Comparison of ENCODE assay signal across 9 cellular contexts in genomic region chr10:30534465-30535144, GRCh38.
DNase-seq lines count a peak whose midpoint lies in the region; ATAC-seq, FAIRE-seq and TF ChIP-seq lines count a peak whose summit lies in the region.
"Had no signal": no experiment of that assay in that cellular context is flagged by ENCODE, and none has a peak within 500 bp of the region (broad histone marks: within the 10 kb centered on the region; RNA-seq: fewer than 3 reads in every experiment).

No MANE protein-coding gene starts in this region.

- H3K4me2 ChIP-seq in osteoblast (ENCODE audit: insufficient read depth, low read length) = no peak overlapping the region

- peak; percentile 46 for DNase-seq in HT1080 (ENCODE audit: low read depth)
- peak; percentile 80 for DNase-seq in RPMI8226
- peak; percentile 44 for DNase-seq in activated effector memory CD4-positive, alpha-beta T cell treated with Interleukin-2 at 50 U/mL for 16 hours
- DNase-seq in foreskin melanocyte = peak; percentile 51
- peak; percentile 86 for DNase-seq in osteoblast (ENCODE audit: insufficient read length, low spot score, missing footprints)
- peak; percentile 76 to 97 for DNase-seq in tibial nerve (ENCODE audit: low spot score in 2 of 2)

- no peak overlapping the region for H2AFZ ChIP-seq in osteoblast (ENCODE audit: low read length)

- H3K27me3 ChIP-seq in osteoblast (ENCODE audit: insufficient read depth, low read length) (peaks cover 8% of the 10 kb centered on the region), tibial nerve (no peaks in the 10 kb centered on the region)

- H3K36me3 ChIP-seq in osteoblast (ENCODE audit: insufficient read depth, low read length) (no peaks in the 10 kb centered on the region), tibial nerve (no peaks in the 10 kb centered on the region)

- TF ChIP-seq POLR2A in tibial nerve (IDR thresholded peaks at IDR 0.05) = no peak

- H3K27ac ChIP-seq in osteoblast (ENCODE audit: low read depth, low read length) (no peak overlapping the region), tibial nerve (no peak overlapping the region)
- H3K27ac ChIP-seq: epithelial cell of prostate had no signal

- H3K4me1 ChIP-seq in osteoblast (ENCODE audit: insufficient read depth, low read length) = no peaks in the 10 kb centered on the region
- H3K4me1 ChIP-seq in tibial nerve = peaks cover 0 to 24% (median 4%) of the 10 kb centered on the region in 4 donors

- H3K9me3 ChIP-seq in osteoblast (ENCODE audit: low read depth, low read length) (no peaks in the 10 kb centered on the region), tibial nerve (no peaks in the 10 kb centered on the region)

- H3K4me3 ChIP-seq in osteoblast (ENCODE audit: insufficient read depth, low read length) (no peak overlapping the region), tibial nerve (no peak overlapping the region)

- FAIRE-seq in G401.6 (lab: Jason Lieb, UNC) = peak; percentile 30

- no peaks in the 10 kb centered on the region for H3K79me2 ChIP-seq in osteoblast (ENCODE audit: insufficient read depth, low read length)

- 35% methylated on average over 20 of the region's 20 CpGs for WGBS in tibial nerve, 2 donors

- H4K20me1 ChIP-seq in osteoblast (ENCODE audit: insufficient read depth, low read length) = no peaks in the 10 kb centered on the region

- ATAC-seq in HG02840 (IDR thresholded peaks at IDR 0.05; ENCODE audit: low FRiP score, unreplicated experiment) = no peak

- peak in 1 of 2 donors; percentile 48 for TF ChIP-seq EP300 in tibial nerve (IDR thresholded peaks at IDR 0.05)

- TF ChIP-seq CTCF in osteoblast (IDR thresholded peaks at IDR 0.05; ENCODE audit: extremely low read depth, low read depth, low read length) (peak; percentile 84), tibial nerve (IDR thresholded peaks at IDR 0.05) (peak; percentile 84 to 90 (median 89))
